12 cellular contexts compared by ENCODE assay signal in the genomic region with DNA sequence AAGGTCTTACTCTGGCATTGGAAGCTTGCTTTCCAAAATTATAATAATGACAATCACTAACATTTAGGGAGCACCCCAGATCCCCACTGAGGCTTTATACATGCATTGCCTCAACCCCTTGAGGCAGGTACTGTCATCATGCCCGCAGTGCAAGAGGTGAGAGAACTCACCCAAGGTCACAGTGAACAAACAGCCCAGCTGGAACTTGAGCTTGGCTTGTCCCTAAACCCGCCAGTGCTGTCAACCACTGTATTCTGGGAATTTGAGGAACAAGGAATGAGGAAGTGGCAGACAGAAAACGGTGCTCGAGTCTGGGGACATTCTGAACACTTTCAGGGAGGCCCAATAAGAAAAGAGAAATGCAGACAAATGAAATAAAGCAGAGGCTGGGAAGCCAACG. TPM values are rescaled to one million over a fixed set of nuclear protein-coding genes. Genes with fewer than 3 reads are reported as not detected.
DNase-seq lines count a peak whose midpoint lies in the region; ATAC-seq and TF ChIP-seq lines count a peak whose summit lies in the region.
"Had no signal": no experiment of that assay in that cellular context is flagged by ENCODE, and none has a peak within 500 bp of the region (broad histone marks: within the 10 kb centered on the region; RNA-seq: fewer than 3 reads in every experiment).

No MANE protein-coding gene starts in this region.

- no peak overlapping the region for H3K9ac ChIP-seq in Karpas-422 (ENCODE audit: low read length)
- H3K9ac ChIP-seq: parathyroid adenoma had no signal

- intact Hi-C loops in lower lobe of right lung (cut with DNase I) = no loop called here
- intact Hi-C loops in transverse colon (cut with DNase I; ENCODE audit: low total_unique reads) = no loop called here

- no peak overlapping the region for H2AFZ ChIP-seq in Karpas-422 (ENCODE audit: low read length)
- H2AFZ ChIP-seq: parathyroid adenoma had no signal

- no peaks in the 10 kb centered on the region for H3K27me3 ChIP-seq in lower lobe of right lung (ENCODE audit: low read depth)
- no peaks in the 10 kb centered on the region for H3K27me3 ChIP-seq in transverse colon
- H3K27me3 ChIP-seq in Karpas-422 (ENCODE audit: low read length) = no peaks in the 10 kb centered on the region

- DNase-seq in NOMO-1 (lab: John Stamatoyannopoulos, UW; ENCODE audit: unreplicated experiment in 2 of 2) = peak; percentile 36 to 63
- peak in 4 of 61 donors; percentile 7 to 14 (median 9) for DNase-seq in caudate nucleus (lab: John Stamatoyannopoulos, UW)
- peak; percentile 61 for DNase-seq in lower lobe of right lung
- peak; percentile 16 for DNase-seq in transverse colon
- no peak for DNase-seq in NCI-H82 (lab: John Stamatoyannopoulos, UW)
- DNase-seq in Karpas-422 = no peak
- DNase-seq: activated CD4-positive, CD25-positive, alpha-beta regulatory T cell treated with anti-CD3 and anti-CD28 coated beads, Interleukin-2, amount 50 U/mL, for 72 hours; activated T-cell treated with anti-CD3 and anti-CD28 coated beads, Interleukin-2, amount 50 U/mL, for 48 hours; effector CD4-positive, alpha-beta T cell; NCI-H1092 treated with DMSO at 0.1 percent for 48 hours had no signal

- no peaks in the 10 kb centered on the region for H3K9me2 ChIP-seq in Karpas-422 (replicated peaks; ENCODE audit: insufficient read depth, low read length)

- TF ChIP-seq POLR2A in transverse colon (IDR thresholded peaks at IDR 0.05) = no peak

- no peaks in the 10 kb centered on the region for H4K20me1 ChIP-seq in Karpas-422 (ENCODE audit: insufficient read depth, low read depth, low read length)

- H3K9me3 ChIP-seq in lower lobe of right lung (no peaks in the 10 kb centered on the region), transverse colon (no peaks in the 10 kb centered on the region), Karpas-422 (ENCODE audit: low read length) (no peaks in the 10 kb centered on the region)

- WGBS in transverse colon (ENCODE audit: low coverage in 1 of 2), 2 donors = 0 to 32% methylated on average over 2 to 5 of the region's 5 CpGs

- H3K4me1 ChIP-seq in lower lobe of right lung (peaks cover 56% of the 10 kb centered on the region), transverse colon (no peaks in the 10 kb centered on the region), Karpas-422 (ENCODE audit: low read length) (peaks cover 3% of the 10 kb centered on the region; the same call in 1 of the 2 replicates)
- H3K4me1 ChIP-seq: parathyroid adenoma had no signal

- H3K4me2 ChIP-seq in Karpas-422 (ENCODE audit: low read depth, low read length, poor library complexity, severe bottlenecking) = no peak overlapping the region

- H3K4me3 ChIP-seq in lower lobe of right lung (no peak overlapping the region), transverse colon (no peak overlapping the region), Karpas-422 (ENCODE audit: low read length) (no peak overlapping the region)

- no peak for TF ChIP-seq CTCF in lower lobe of right lung (IDR thresholded peaks at IDR 0.05)
- no peak for TF ChIP-seq CTCF in transverse colon (IDR thresholded peaks at IDR 0.05)

- H3K27ac ChIP-seq in caudate nucleus (ENCODE audit: low read depth, low read length) (peak overlapping the region; percentile 59), lower lobe of right lung (peak overlapping the region; percentile 72), transverse colon (peak overlapping the region in 3 of 4 donors; percentile 32 to 43 (median 35)), Karpas-422 (ENCODE audit: low read length) (no peak overlapping the region)
- H3K27ac ChIP-seq: parathyroid adenoma had no signal

- no peaks in the 10 kb centered on the region for H3K79me2 ChIP-seq in Karpas-422 (ENCODE audit: low read length)
- H3K79me2 ChIP-seq: parathyroid adenoma had no signal

- ATAC-seq in lower lobe of right lung (peak; percentile 73 to 75), HG02763 (IDR thresholded peaks at IDR 0.05; ENCODE audit: unreplicated experiment) (no peak)

- in situ Hi-C loops in transverse colon (cut with MboI; ENCODE audit: low pct_ligation_motif_present in 1 of 4, low pct_unique_long_range_greater_than_20kb in 1 of 4, low sequenced_read_pairs in 3 of 4) = no loop called here

- no peak for TF ChIP-seq EP300 in transverse colon (IDR thresholded peaks at IDR 0.05; ENCODE audit: low read depth)

- H3K36me3 ChIP-seq in lower lobe of right lung (no peaks in the 10 kb centered on the region), transverse colon (no peaks in the 10 kb centered on the region), Karpas-422 (ENCODE audit: insufficient read depth, low read length) (no peaks in the 10 kb centered on the region)

RNA-seq across cellular contexts. Expression of a gene that starts 34.6 kb away (rescaled TPM):
- total RNA-seq in lower lobe of right lung (26.6 TPM), transverse colon (1 to 10 TPM in 3 of 4 donors, not detected in 1; 1.9 to 9.4 (median 3.8) TPM)
- not detected in 2 replicates for total RNA-seq in Karpas-422 (2014; rRNA removed; shearing (Covaris generic); ENCODE audit: low replicate concordance)

Comparison
In these comparisons a context has a peak if more than half of its experiments do, and no peak if none do; other contexts are left out.
1. DNase-seq: peak in NOMO-1 (2 of 2), lower lobe of right lung (single experiment) and transverse colon (single experiment); none in NCI-H82 (single experiment) and Karpas-422 (single experiment).